ENCODE assay signal across 7 cellular contexts in genomic region chr5:132458651-132459030, GRCh38. TPM values are rescaled to one million over a fixed set of nuclear protein-coding genes. Genes with fewer than 3 reads are reported as not detected.
DNase-seq lines count a peak whose midpoint lies in the region; ATAC-seq and TF ChIP-seq lines count a peak whose summit lies in the region.

No MANE protein-coding gene starts in this region.

- ATAC-seq in GM19372 (IDR thresholded peaks at IDR 0.05; ENCODE audit: low read depth, unreplicated experiment) (peak; percentile 46), HG03175 (IDR thresholded peaks at IDR 0.05; ENCODE audit: unreplicated experiment) (peak; percentile 52)
- ATAC-seq in activated naive CD8-positive, alpha-beta T cell treated with anti-CD3 and anti-CD28 coated beads, Interleukin-2, amount 10 ng/mL, durations not matched to agents 7 days and 5 days (ENCODE audit: low read depth), result peak; percentile 15

- no peak for DNase-seq in activated naive CD8-positive, alpha-beta T cell treated with anti-CD3 and anti-CD28 coated beads, Interleukin-2, amount 10 ng/mL, durations not matched to agents 7 days and 5 days
- no peak for DNase-seq in osteocyte (ENCODE audit: extremely low spot score, unreplicated experiment)
- no peak for DNase-seq in Ammon's horn (ENCODE audit: low spot score)
- no peak for DNase-seq in NCI-H748 (lab: John Stamatoyannopoulos, UW; ENCODE audit: unreplicated experiment)
- DNase-seq in DMS53 (lab: John Stamatoyannopoulos, UW), result no peak

- H3K27ac Mint-ChIP-seq in activated naive CD8-positive, alpha-beta T cell treated with anti-CD3 and anti-CD28 coated beads, Interleukin-2, amount 10 ng/mL, durations not matched to agents 7 days and 5 days, result peak overlapping the region; percentile 99
- peak overlapping the region; percentile 98 for H3K27ac Mint-ChIP-seq in osteocyte (ENCODE audit: unreplicated experiment)

- H3K27me3 Mint-ChIP-seq in activated naive CD8-positive, alpha-beta T cell treated with anti-CD3 and anti-CD28 coated beads, Interleukin-2, amount 10 ng/mL, durations not matched to agents 7 days and 5 days, result no peaks in the 10 kb centered on the region
- no peaks in the 10 kb centered on the region for H3K27me3 Mint-ChIP-seq in osteocyte (ENCODE audit: unreplicated experiment)

- POLR2A ChIA-PET in activated naive CD8-positive, alpha-beta T cell treated with anti-CD3 and anti-CD28 coated beads, Interleukin-2, amount 10 ng/mL, durations not matched to agents 7 days and 5 days (lab: Charles Lee), result interaction anchor here (1.1 to 8.3 kb wide), 10 partner anchors 7 to 47 kb away, joined by 4 to 334 read pairs (median 42); partner anchors contain the start of gene IRF1

- H3K4me1 Mint-ChIP-seq in activated naive CD8-positive, alpha-beta T cell treated with anti-CD3 and anti-CD28 coated beads, Interleukin-2, amount 10 ng/mL, durations not matched to agents 7 days and 5 days, result peaks cover 84% of the 10 kb centered on the region
- peaks cover 73% of the 10 kb centered on the region for H3K4me1 Mint-ChIP-seq in osteocyte (ENCODE audit: unreplicated experiment)

- peaks cover 44% of the 10 kb centered on the region for H3K36me3 Mint-ChIP-seq in activated naive CD8-positive, alpha-beta T cell treated with anti-CD3 and anti-CD28 coated beads, Interleukin-2, amount 10 ng/mL, durations not matched to agents 7 days and 5 days
- H3K36me3 Mint-ChIP-seq in osteocyte (ENCODE audit: unreplicated experiment), result peaks cover 13% of the 10 kb centered on the region

- H3K9me3 Mint-ChIP-seq in activated naive CD8-positive, alpha-beta T cell treated with anti-CD3 and anti-CD28 coated beads, Interleukin-2, amount 10 ng/mL, durations not matched to agents 7 days and 5 days, result no peaks in the 10 kb centered on the region
- no peaks in the 10 kb centered on the region for H3K9me3 Mint-ChIP-seq in osteocyte (ENCODE audit: unreplicated experiment)

- H3K4me3 Mint-ChIP-seq in activated naive CD8-positive, alpha-beta T cell treated with anti-CD3 and anti-CD28 coated beads, Interleukin-2, amount 10 ng/mL, durations not matched to agents 7 days and 5 days, result peak overlapping the region; percentile 66
- no peak overlapping the region for H3K4me3 Mint-ChIP-seq in osteocyte (ENCODE audit: unreplicated experiment)

- no peak for TF ChIP-seq CTCF in osteocyte (IDR thresholded peaks at IDR 0.05)

RNA-seq across cellular contexts. Expression of gene IRF1, which starts 31.9 kb away (rescaled TPM):
- 100 to 1,000 TPM; 228 to 238 TPM for total RNA-seq in activated naive CD8-positive, alpha-beta T cell treated with anti-CD3 and anti-CD28 coated beads, Interleukin-2, amount 10 ng/mL, durations not matched to agents 7 days and 5 days
- 50.2 and 58.9 TPM in 2 replicates for total RNA-seq in osteocyte
